ENCODE assay signal across 8 cellular contexts in the genomic region with DNA sequence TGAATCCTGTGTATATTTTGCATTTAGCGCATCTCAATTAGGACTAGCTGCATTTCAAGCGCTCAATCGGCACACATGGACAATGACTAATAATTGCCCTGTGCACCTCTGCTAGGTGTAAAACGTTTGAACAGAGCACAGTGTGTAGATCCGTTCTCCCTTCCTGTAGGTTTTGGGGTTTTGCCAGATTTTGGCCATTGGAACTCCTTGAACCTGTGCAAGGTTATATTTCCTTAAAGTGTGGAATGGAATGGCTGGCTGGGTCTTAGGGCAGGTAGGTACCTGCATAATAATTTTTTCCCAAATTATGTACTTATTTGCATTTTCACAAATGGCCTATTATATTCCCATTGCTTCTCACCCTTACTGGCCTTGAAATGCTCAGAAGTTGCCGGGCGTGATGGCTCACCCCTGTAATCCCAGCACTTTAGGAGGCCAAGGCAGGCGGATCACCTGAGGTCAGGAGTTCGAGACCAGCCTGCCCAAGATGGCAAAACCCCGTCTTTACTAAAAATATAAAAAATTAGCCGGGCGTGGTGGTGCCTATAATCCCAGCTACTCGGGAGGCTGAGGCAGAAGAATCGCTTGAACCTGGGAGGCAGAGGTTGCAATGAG. TPM values are rescaled to one million over a fixed set of nuclear protein-coding genes. Genes with fewer than 3 reads are reported as not detected.
DNase-seq lines count a peak whose midpoint lies in the region; ATAC-seq and TF ChIP-seq lines count a peak whose summit lies in the region.

No MANE protein-coding gene starts in this region.

- intact Hi-C loops in esophagus squamous epithelium (cut with DNase I) = no loop called here
- intact Hi-C loops in sciatic nerve (cut with DNase I) = no loop called here

- peak overlapping the region; percentile 93 for H3K4me3 Mint-ChIP-seq in T-helper 1 cell treated with Interleukin-12 subunit alpha and Interleukin-12 subunit beta and Interleukin-4 antibody, amounts not matched to agents 30 μg/mL and 1 μg/mL, for 36 hours

- DNase-seq in T-helper 1 cell = no peak
- no peak for DNase-seq in SJCRH30
- DNase-seq in esophagus squamous epithelium (lab: John Stamatoyannopoulos, UW) = no peak
- DNase-seq in sciatic nerve (ENCODE audit: low spot score) = no peak
- DNase-seq in SK-N-DZ (ENCODE audit: low spot score) = no peak
- DNase-seq in DMS114 treated with DMSO at 0.1 percent for 48 hours (lab: John Stamatoyannopoulos, UW; ENCODE audit: unreplicated experiment) = no peak

- TF ChIP-seq CTCF in esophagus squamous epithelium (IDR thresholded peaks at IDR 0.05) = no peak

- no peak for TF ChIP-seq POLR2A in esophagus squamous epithelium (IDR thresholded peaks at IDR 0.05)

- H3K9me3 ChIP-seq in SJCRH30 (replicated peaks) = no peaks in the 10 kb centered on the region
- H3K9me3 ChIP-seq in esophagus squamous epithelium = no peaks in the 10 kb centered on the region

- no peaks in the 10 kb centered on the region for H3K36me3 Mint-ChIP-seq in T-helper 1 cell treated with Interleukin-12 subunit alpha and Interleukin-12 subunit beta and Interleukin-4 antibody, amounts not matched to agents 30 μg/mL and 1 μg/mL, for 36 hours (ENCODE audit: low read depth)

- H3K9me3 Mint-ChIP-seq in T-helper 1 cell treated with Interleukin-12 subunit alpha and Interleukin-12 subunit beta and Interleukin-4 antibody, amounts not matched to agents 30 μg/mL and 1 μg/mL, for 36 hours = no peaks in the 10 kb centered on the region

- H3K27me3 ChIP-seq in SJCRH30 (no peaks in the 10 kb centered on the region), esophagus squamous epithelium (no peaks in the 10 kb centered on the region)

- H3K4me1 ChIP-seq in SJCRH30 (0 out of 2 replicates have a peak, but pooled peaks cover 4% of the 10 kb centered on the region), esophagus squamous epithelium (peaks cover 8 to 30% (median 9%) of the 10 kb centered on the region in 3 donors)

- WGBS in esophagus squamous epithelium, 2 donors = 27 to 33% methylated on average over 11 to 14 of the region's 14 CpGs

- peak overlapping the region; percentile 99; the same call in 1 of the 2 replicates for H3K27ac ChIP-seq in SJCRH30
- peak overlapping the region; percentile 84 to 93 (median 89) for H3K27ac ChIP-seq in esophagus squamous epithelium

- H3K36me3 ChIP-seq in SJCRH30 = no peaks in the 10 kb centered on the region
- H3K36me3 ChIP-seq in esophagus squamous epithelium = no peaks in the 10 kb centered on the region

- peak overlapping the region; percentile 96 for H3K27ac Mint-ChIP-seq in T-helper 1 cell treated with Interleukin-12 subunit alpha and Interleukin-12 subunit beta and Interleukin-4 antibody, amounts not matched to agents 30 μg/mL and 1 μg/mL, for 36 hours

- H3K4me3 ChIP-seq in SJCRH30 (no peak overlapping the region), esophagus squamous epithelium (peak overlapping the region; percentile 8 to 73 (median 60))

- ATAC-seq in sciatic nerve (peak; percentile 11), HG03097 (IDR thresholded peaks at IDR 0.05; ENCODE audit: low FRiP score, unreplicated experiment) (no peak)

- H3K27me3 Mint-ChIP-seq in T-helper 1 cell treated with Interleukin-12 subunit alpha and Interleukin-12 subunit beta and Interleukin-4 antibody, amounts not matched to agents 30 μg/mL and 1 μg/mL, for 36 hours (ENCODE audit: low read depth) = no peaks in the 10 kb centered on the region

- peaks cover 24% of the 10 kb centered on the region for H3K4me1 Mint-ChIP-seq in T-helper 1 cell treated with Interleukin-12 subunit alpha and Interleukin-12 subunit beta and Interleukin-4 antibody, amounts not matched to agents 30 μg/mL and 1 μg/mL, for 36 hours (ENCODE audit: low read depth)

RNA-seq across cellular contexts. Expression of gene RNU5B-1, which starts 0.8 kb away (rescaled TPM):
- total RNA-seq in SJCRH30 (2014; rRNA removed; shearing (Covaris generic)) = not detected in 2 replicates
- total RNA-seq in esophagus squamous epithelium (not detected), sciatic nerve (44.7 TPM)
- not detected in 2 replicates for polyA plus RNA-seq in SK-N-DZ (2014; cell fraction: cytosol; rRNA removed)
- not detected in 2 replicates for polyA plus RNA-seq in SK-N-DZ (2014; cell fraction: nucleus; rRNA removed)

RNA-seq across cellular contexts. Expression of gene RNU5A-1, which starts 9.4 kb away (rescaled TPM):
- total RNA-seq in SJCRH30 (2014; rRNA removed; shearing (Covaris generic)) = not detected in 2 replicates
- total RNA-seq in esophagus squamous epithelium (not detected), sciatic nerve (not detected)
- not detected in 2 replicates for polyA plus RNA-seq in SK-N-DZ (2014; cell fraction: cytosol; rRNA removed)
- polyA plus RNA-seq in SK-N-DZ (2014; cell fraction: nucleus; rRNA removed) = not detected in 2 replicates

RNA-seq across cellular contexts. Expression of gene PARP16, which starts 18.6 kb away (rescaled TPM):
- total RNA-seq in SJCRH30 (2014; rRNA removed; shearing (Covaris generic)) = 12.9 TPM in 2 replicates
- total RNA-seq in esophagus squamous epithelium (1 to 10 TPM; 5.7 to 8.6 (median 6.3) TPM), sciatic nerve (13.6 TPM)
- 23.9 and 25.0 TPM in 2 replicates for polyA plus RNA-seq in SK-N-DZ (2014; cell fraction: cytosol; rRNA removed)
- polyA plus RNA-seq in SK-N-DZ (2014; cell fraction: nucleus; rRNA removed) = 17.8 and 27.0 TPM in 2 replicates

Comparison
In these comparisons a context has a peak if more than half of its experiments do, and no peak if none do; other contexts are left out.
1. RNA of gene RNU5B-1, which starts 0.8 kb away (total RNA-seq): 44.7 TPM in sciatic nerve (single experiment); not detected in SJCRH30 and not detected in esophagus squamous epithelium; every median in the first group is over 10 times any median in the second.